7 cellular contexts compared by ENCODE assay signal in the genomic region with DNA sequence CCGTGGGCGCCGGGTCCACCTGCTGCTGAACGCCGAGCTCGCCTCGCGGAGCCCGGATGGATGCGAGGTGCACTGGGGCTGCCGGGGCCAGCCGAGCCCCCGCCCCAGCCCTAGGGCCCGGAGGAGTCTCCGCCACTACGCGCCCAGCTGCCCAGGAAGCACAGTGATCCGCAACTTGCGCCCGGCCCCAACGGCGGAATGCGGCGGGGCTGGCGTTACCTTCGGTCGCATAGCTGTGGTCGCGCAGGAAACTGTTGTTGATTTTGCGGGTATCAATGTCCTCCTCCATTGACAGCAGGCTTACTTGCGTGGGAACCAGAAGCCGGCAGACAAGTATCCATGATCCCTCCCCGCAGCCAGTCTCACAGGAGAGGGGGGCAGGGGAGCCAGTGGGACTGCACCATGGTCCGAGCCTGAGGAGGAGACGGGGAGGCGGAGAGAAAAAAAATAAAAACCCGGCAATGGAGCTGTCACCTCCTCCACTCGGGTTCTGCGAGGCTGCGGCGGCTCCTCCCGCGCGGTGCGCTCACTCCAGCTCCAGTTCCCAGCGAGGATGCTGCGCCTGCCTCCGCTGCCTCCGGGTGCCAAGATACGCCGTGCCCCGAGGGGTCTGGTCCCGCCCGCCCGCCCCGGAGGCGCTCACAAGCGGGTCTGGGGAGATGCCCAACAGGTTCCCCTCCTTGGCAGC. TPM values are rescaled to one million over a fixed set of nuclear protein-coding genes. Genes with fewer than 3 reads are reported as not detected.
DNase-seq lines count a peak whose midpoint lies in the region; ATAC-seq and TF ChIP-seq lines count a peak whose summit lies in the region.

No MANE protein-coding gene starts in this region.

- no peaks in the 10 kb centered on the region for H3K27me3 ChIP-seq in SJCRH30

- no peak overlapping the region for H3K27ac ChIP-seq in SJCRH30

- H3K36me3 ChIP-seq in SJCRH30 = no peaks in the 10 kb centered on the region

- DNase-seq in GM13977 (ENCODE audit: low spot score) (peak; percentile 31), activated gamma-delta T cell (lab: John Stamatoyannopoulos, UW) (peak; percentile 29), head of caudate nucleus (peak; percentile 23 to 86 (median 72)), omental fat pad (ENCODE audit: low spot score) (no peak), SJCRH30 (no peak), SW480 (ENCODE audit: low spot score) (no peak)
- no peak for DNase-seq in Jurkat, Clone E6-1 (ENCODE audit: low read depth, low spot score)

- TF ChIP-seq CTCF in GM13977 (IDR thresholded peaks at IDR 0.05; ENCODE audit: extremely low read depth, insufficient read depth, missing control alignments) (no peak), omental fat pad (IDR thresholded peaks at IDR 0.05) (no peak)

- 0 out of 2 replicates have a peak, but pooled peaks cover 1% of the 10 kb centered on the region for H3K4me1 ChIP-seq in SJCRH30

- H3K9me3 ChIP-seq in SJCRH30 (replicated peaks) = no peaks in the 10 kb centered on the region

- peak; percentile 55 for ATAC-seq in omental fat pad (ENCODE audit: low FRiP score)

- H3K4me3 ChIP-seq in Jurkat, Clone E6-1 (ENCODE audit: low read length) = peak overlapping the region; percentile 27
- H3K4me3 ChIP-seq in SJCRH30 = no peak overlapping the region

- in situ Hi-C loops in GM13977 (cut with MboI; ENCODE audit: low pct_unique_long_range_greater_than_20kb, low sequenced_read_pairs, unreplicated experiment) = no loop called here

- intact Hi-C loops in head of caudate nucleus (cut with DNase I) = no loop called here

RNA-seq across cellular contexts. Expression of gene PPP2R2B, which starts 0.6 kb away (rescaled TPM):
- 2.6 TPM for polyA plus RNA-seq in Jurkat, Clone E6-1 (2012; ENCODE audit: insufficient read depth, insufficient read length)
- total RNA-seq in omental fat pad = 1 to 10 TPM in 2 of 4 donors, under 1 TPM in 2; 0.31 to 1.9 (median 0.96) TPM
- total RNA-seq in SJCRH30 (2014; rRNA removed; shearing (Covaris generic)) = 0.04 TPM in 1 of 2 replicates, not detected in the other

Comparison
In these comparisons a context has a peak if more than half of its experiments do, and no peak if none do; other contexts are left out.
1. DNase-seq: peak in GM13977 (single experiment), activated gamma-delta T cell (single experiment) and head of caudate nucleus (42 of 42); none in Jurkat, Clone E6-1 (single experiment), omental fat pad (single experiment), SJCRH30 (0 of 2) and SW480 (single experiment).